Comparison of ENCODE assay signal across 1 cellular context in the genomic region with DNA sequence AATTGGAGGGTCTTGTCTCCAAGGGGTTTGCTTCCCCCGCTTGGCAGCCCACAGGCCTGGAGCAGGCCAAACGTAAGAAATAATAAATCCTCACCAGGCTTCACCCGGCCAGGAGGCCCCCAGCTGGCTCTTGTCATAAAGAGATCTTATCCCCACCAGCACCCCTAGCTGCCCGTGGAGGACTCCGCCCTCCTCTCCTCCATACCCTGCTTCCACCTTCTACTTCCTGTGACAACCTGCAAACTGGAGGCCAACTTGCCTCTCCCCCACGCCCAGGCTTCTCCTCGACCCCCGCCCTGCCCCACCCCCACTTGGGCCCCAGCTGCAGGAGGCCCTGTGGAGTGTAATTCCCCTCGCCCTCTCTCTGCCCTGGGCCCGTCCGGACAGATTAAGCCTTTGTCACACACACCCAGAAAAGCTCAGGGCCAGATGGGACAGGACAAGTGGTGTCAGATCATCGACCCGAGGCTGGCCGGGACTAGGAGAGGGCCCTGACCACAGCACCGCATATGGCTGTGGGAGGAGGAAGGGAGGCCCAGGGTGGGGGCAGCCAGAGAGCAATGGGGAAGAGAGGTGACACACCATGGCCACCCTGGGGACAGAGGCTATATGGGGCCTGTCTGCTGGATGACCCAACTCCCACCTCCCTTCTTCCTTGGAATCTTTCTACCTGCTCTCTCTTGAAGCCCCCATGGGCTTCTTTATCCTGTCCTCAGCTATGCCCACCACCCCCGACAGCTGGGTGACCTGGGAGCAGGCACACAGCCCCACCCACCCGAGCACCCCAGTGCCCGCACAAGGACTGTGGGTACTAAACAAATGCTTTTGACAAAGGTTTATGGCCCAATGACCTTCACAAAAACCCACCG.
TF ChIP-seq lines count a peak whose summit lies in the region.

No MANE protein-coding gene starts in this region.

TF ChIP-seq in GM23338, 12 proteins besides CTCF, POLR2A, EP300 and RAD21 (continued from another document):
- TF ChIP-seq, protein P1, sequence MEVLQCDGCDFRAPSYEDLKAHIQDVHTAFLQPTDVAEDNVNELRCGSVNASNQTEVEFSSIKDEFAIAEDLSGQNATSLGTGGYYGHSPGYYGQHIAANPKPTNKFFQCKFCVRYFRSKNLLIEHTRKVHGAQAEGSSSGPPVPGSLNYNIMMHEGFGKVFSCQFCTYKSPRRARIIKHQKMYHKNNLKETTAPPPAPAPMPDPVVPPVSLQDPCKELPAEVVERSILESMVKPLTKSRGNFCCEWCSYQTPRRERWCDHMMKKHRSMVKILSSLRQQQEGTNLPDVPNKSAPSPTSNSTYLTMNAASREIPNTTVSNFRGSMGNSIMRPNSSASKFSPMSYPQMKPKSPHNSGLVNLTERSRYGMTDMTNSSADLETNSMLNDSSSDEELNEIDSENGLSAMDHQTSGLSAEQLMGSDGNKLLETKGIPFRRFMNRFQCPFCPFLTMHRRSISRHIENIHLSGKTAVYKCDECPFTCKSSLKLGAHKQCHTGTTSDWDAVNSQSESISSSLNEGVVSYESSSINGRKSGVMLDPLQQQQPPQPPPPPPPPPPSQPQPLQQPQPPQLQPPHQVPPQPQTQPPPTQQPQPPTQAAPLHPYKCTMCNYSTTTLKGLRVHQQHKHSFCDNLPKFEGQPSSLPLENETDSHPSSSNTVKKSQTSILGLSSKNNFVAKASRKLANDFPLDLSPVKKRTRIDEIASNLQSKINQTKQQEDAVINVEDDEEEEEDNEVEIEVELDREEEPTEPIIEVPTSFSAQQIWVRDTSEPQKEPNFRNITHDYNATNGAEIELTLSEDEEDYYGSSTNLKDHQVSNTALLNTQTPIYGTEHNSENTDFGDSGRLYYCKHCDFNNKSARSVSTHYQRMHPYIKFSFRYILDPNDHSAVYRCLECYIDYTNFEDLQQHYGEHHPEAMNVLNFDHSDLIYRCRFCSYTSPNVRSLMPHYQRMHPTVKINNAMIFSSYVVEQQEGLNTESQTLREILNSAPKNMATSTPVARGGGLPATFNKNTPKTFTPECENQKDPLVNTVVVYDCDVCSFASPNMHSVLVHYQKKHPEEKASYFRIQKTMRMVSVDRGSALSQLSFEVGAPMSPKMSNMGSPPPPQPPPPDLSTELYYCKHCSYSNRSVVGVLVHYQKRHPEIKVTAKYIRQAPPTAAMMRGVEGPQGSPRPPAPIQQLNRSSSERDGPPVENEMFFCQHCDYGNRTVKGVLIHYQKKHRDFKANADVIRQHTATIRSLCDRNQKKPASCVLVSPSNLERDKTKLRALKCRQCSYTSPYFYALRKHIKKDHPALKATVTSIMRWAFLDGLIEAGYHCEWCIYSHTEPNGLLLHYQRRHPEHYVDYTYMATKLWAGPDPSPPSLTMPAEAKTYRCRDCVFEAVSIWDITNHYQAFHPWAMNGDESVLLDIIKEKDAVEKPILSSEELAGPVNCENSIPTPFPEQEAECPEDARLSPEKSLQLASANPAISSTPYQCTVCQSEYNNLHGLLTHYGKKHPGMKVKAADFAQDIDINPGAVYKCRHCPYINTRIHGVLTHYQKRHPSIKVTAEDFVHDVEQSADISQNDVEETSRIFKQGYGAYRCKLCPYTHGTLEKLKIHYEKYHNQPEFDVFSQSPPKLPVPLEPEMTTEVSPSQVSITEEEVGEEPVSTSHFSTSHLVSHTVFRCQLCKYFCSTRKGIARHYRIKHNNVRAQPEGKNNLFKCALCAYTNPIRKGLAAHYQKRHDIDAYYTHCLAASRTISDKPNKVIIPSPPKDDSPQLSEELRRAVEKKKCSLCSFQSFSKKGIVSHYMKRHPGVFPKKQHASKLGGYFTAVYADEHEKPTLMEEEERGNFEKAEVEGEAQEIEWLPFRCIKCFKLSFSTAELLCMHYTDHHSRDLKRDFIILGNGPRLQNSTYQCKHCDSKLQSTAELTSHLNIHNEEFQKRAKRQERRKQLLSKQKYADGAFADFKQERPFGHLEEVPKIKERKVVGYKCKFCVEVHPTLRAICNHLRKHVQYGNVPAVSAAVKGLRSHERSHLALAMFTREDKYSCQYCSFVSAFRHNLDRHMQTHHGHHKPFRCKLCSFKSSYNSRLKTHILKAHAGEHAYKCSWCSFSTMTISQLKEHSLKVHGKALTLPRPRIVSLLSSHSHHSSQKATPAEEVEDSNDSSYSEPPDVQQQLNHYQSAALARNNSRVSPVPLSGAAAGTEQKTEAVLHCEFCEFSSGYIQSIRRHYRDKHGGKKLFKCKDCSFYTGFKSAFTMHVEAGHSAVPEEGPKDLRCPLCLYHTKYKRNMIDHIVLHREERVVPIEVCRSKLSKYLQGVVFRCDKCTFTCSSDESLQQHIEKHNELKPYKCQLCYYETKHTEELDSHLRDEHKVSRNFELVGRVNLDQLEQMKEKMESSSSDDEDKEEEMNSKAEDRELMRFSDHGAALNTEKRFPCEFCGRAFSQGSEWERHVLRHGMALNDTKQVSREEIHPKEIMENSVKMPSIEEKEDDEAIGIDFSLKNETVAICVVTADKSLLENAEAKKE (CRISPR knock-in tag; IDR thresholded peaks at IDR 0.05): no peak
- TF ChIP-seq ZNF331 (CRISPR knock-in tag; IDR thresholded peaks at IDR 0.05; ENCODE audit: low read depth) (no peak), POLR2AphosphoS5 (IDR thresholded peaks at IDR 0.05; ENCODE audit: low read depth) (no peak)
